Comparison of ENCODE assay signal across 16 cellular contexts in the genomic region with DNA sequence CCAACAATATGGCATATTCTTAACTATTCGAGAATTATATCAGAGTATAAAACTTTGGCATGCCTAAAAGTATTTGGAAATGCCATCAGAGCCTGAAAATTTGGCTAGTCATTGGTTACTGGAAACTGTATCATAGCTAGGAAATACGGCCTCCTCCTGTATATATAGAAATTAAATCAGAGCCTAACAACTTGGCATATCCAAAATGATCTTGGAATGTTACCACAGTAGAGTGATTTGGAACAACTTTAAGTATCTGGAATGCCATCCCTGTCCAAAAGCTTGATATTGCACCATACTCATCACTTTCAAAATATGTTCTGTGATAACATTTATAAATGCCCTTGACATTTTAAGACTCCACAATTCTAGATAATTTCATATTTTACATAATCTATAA.
DNase-seq lines count a peak whose midpoint lies in the region; ATAC-seq and TF ChIP-seq lines count a peak whose summit lies in the region.
"Had no signal": no experiment of that assay in that cellular context is flagged by ENCODE, and none has a peak within 500 bp of the region (broad histone marks: within the 10 kb centered on the region; RNA-seq: fewer than 3 reads in every experiment).

No MANE protein-coding gene starts in this region.

- H3K36me3 ChIP-seq in adipocyte (ENCODE audit: control insufficient read depth, insufficient read depth, low read length, severe bottlenecking) (no peaks in the 10 kb centered on the region), osteoblast (ENCODE audit: insufficient read depth, low read length) (no peaks in the 10 kb centered on the region), mammary epithelial cell (ENCODE audit: insufficient read depth, low read length) (no peaks in the 10 kb centered on the region)
- H3K36me3 ChIP-seq: BLaER1 had no signal

- H3K79me2 ChIP-seq in osteoblast (ENCODE audit: insufficient read depth, low read length) (no peaks in the 10 kb centered on the region), mammary epithelial cell (ENCODE audit: insufficient read depth, low read length) (no peaks in the 10 kb centered on the region)

- intact Hi-C loops in mammary epithelial cell (cut with micrococcal nuclease): no loop called here

- H2AFZ ChIP-seq in osteoblast (ENCODE audit: low read length) (no peak overlapping the region), mammary epithelial cell (ENCODE audit: low read depth, low read length) (no peak overlapping the region)

- H3K9me3 ChIP-seq in adipocyte (ENCODE audit: control insufficient read depth, low read length) (peaks cover 13% of the 10 kb centered on the region), osteoblast (ENCODE audit: low read depth, low read length) (no peaks in the 10 kb centered on the region), mammary epithelial cell (replicated peaks; ENCODE audit: insufficient read depth, low read length) (no peaks in the 10 kb centered on the region)
- H3K9me3 ChIP-seq: BLaER1 had no signal

- H3K27ac ChIP-seq in osteoblast (ENCODE audit: low read depth, low read length): no peak overlapping the region
- H3K27ac ChIP-seq in mammary epithelial cell (ENCODE audit: insufficient read depth, low read depth, low read length): no peak overlapping the region
- no peak overlapping the region for H3K27ac ChIP-seq in substantia nigra (ENCODE audit: low read depth, low read length, poor library complexity, severe bottlenecking)
- H3K27ac ChIP-seq: BLaER1 had no signal

- H3K4me1 ChIP-seq in adipocyte (ENCODE audit: control insufficient read depth, insufficient read depth, low read length): peaks cover 5% of the 10 kb centered on the region
- H3K4me1 ChIP-seq in osteoblast (ENCODE audit: insufficient read depth, low read length): no peaks in the 10 kb centered on the region
- H3K4me1 ChIP-seq in mammary epithelial cell (ENCODE audit: insufficient read depth, low read length): no peaks in the 10 kb centered on the region
- H3K4me1 ChIP-seq: BLaER1 had no signal

- CTCF ChIA-PET in mammary epithelial cell (lab: Charles Lee; ENCODE audit: low non-redundant PET): no interaction called here

- H3K9ac ChIP-seq in adipocyte (ENCODE audit: low read length) (peak overlapping the region; percentile 14), mammary epithelial cell (ENCODE audit: insufficient read depth, low read length) (no peak overlapping the region)
- H3K9ac ChIP-seq: BLaER1 had no signal

- H3K4me3 ChIP-seq in adipocyte (ENCODE audit: low read length) (peak overlapping the region; percentile 20), osteoblast (ENCODE audit: insufficient read depth, low read length) (no peak overlapping the region), mammary epithelial cell (replicated peaks in 1 of 3; ENCODE audit: insufficient read depth in 1 of 3, low read depth in 2 of 3, low read length in 3 of 3) (no peak overlapping the region)
- H3K4me3 ChIP-seq: BLaER1 had no signal

- H3K4me2 ChIP-seq in osteoblast (ENCODE audit: insufficient read depth, low read length): no peak overlapping the region
- H3K4me2 ChIP-seq in mammary epithelial cell (ENCODE audit: insufficient read depth, low read depth, low read length): no peak overlapping the region
- H3K4me2 ChIP-seq: BLaER1 had no signal

- no peak for ATAC-seq in HG02571 (IDR thresholded peaks at IDR 0.05; ENCODE audit: unreplicated experiment)

- dilution Hi-C loops in mammary epithelial cell (cut with HindIII; ENCODE audit: low sequenced_read_pairs): no loop called here

- DNase-seq in GM04503 (ENCODE audit: low read depth) (peak; percentile 3), adipocyte (ENCODE audit: low read depth) (peak; percentile 2), fibroblast of gingiva (ENCODE audit: low read depth) (peak; percentile 68), osteoblast (ENCODE audit: insufficient read length, low spot score, missing footprints) (peak; percentile 8), iPS-NIHi11 (ENCODE audit: low spot score) (no peak), mammary epithelial cell (no peak), substantia nigra (lab: John Stamatoyannopoulos, UW) (no peak)
- DNase-seq: ACHN; CD4-positive, alpha-beta memory T cell; DMS153; DMS79; GOT3; H9; KG1 had no signal

- BruUV-seq in mammary epithelial cell (replicated peaks; lab: Mats Ljungman, UMichigan): no TSS peak

- TF ChIP-seq CTCF in osteoblast (IDR thresholded peaks at IDR 0.05; ENCODE audit: extremely low read depth, low read depth, low read length) (no peak), mammary epithelial cell (conservative IDR thresholded peaks at IDR 0.05 in 1 of 2, IDR thresholded peaks at IDR 0.05 in 1 of 2; ENCODE audit: extremely low read depth in 1 of 2, insufficient read depth in 1 of 2, low read depth in 1 of 2, low read length in 2 of 2) (no peak)

- in situ Hi-C loops in mammary epithelial cell (cut with MboI; ENCODE audit: low sequenced_read_pairs in 2 of 2): no loop called here

- no peaks in the 10 kb centered on the region for H4K20me1 ChIP-seq in osteoblast (ENCODE audit: insufficient read depth, low read length)
- H4K20me1 ChIP-seq in mammary epithelial cell (ENCODE audit: insufficient read depth, low read length): no peaks in the 10 kb centered on the region
- H4K20me1 ChIP-seq: BLaER1 had no signal

- H3K27me3 ChIP-seq in adipocyte (replicated peaks; ENCODE audit: control insufficient read depth, insufficient read depth, low read length) (no peaks in the 10 kb centered on the region), osteoblast (ENCODE audit: insufficient read depth, low read length) (no peaks in the 10 kb centered on the region), mammary epithelial cell (ENCODE audit: insufficient read depth, low read length) (no peaks in the 10 kb centered on the region)
- H3K27me3 ChIP-seq: BLaER1 had no signal

- 22% methylated on average over 2 of the region's 2 CpGs for WGBS in mammary epithelial cell (ENCODE audit: low coverage, missing lambda C conversion rate)

Comparison
In these comparisons a context has a peak if more than half of its experiments do, and no peak if none do; other contexts are left out.
1. DNase-seq: peak in GM04503 (single experiment), adipocyte (single experiment), fibroblast of gingiva (single experiment) and osteoblast (single experiment); none in iPS-NIHi11 (single experiment), mammary epithelial cell (single experiment) and substantia nigra (0 of 49).